Comparison of ENCODE assay signal across 1 cellular context in genomic region chr1:15501208-15502032, GRCh38.
TF ChIP-seq lines count a peak whose summit lies in the region.

No MANE protein-coding gene starts in this region.

TF ChIP-seq in HepG2, 621 proteins besides CTCF, POLR2A, EP300 and RAD21:
- TF ChIP-seq XRCC5 (optimal IDR thresholded peaks at IDR 0.05; ENCODE audit: low read length) (peak; percentile 19), ZNF333 (CRISPR knock-in tag; IDR thresholded peaks at IDR 0.05; ENCODE audit: borderline replicate concordance) (no peak), ZFYVE20 (CRISPR knock-in tag; IDR thresholded peaks at IDR 0.05; ENCODE audit: borderline replicate concordance, low read depth) (no peak), ZNF543 (CRISPR knock-in tag; IDR thresholded peaks at IDR 0.05) (no peak), RARA (CRISPR knock-in tag; IDR thresholded peaks at IDR 0.05) (no peak), RXRA (CRISPR knock-in tag; IDR thresholded peaks at IDR 0.05) (no peak), ZNF33B (CRISPR knock-in tag; IDR thresholded peaks at IDR 0.05) (no peak), STAG1 (CRISPR knock-in tag; IDR thresholded peaks at IDR 0.05) (peak; percentile 67), SMC3 (IDR thresholded peaks at IDR 0.05; ENCODE audit: low read length) (peak; percentile 74), CBX2 (IDR thresholded peaks at IDR 0.05; ENCODE audit: low read depth, low read length) (no peak), CBX2 (CRISPR knock-in tag; IDR thresholded peaks at IDR 0.05; ENCODE audit: low read depth) (no peak)
- TF ChIP-seq, protein P1, sequence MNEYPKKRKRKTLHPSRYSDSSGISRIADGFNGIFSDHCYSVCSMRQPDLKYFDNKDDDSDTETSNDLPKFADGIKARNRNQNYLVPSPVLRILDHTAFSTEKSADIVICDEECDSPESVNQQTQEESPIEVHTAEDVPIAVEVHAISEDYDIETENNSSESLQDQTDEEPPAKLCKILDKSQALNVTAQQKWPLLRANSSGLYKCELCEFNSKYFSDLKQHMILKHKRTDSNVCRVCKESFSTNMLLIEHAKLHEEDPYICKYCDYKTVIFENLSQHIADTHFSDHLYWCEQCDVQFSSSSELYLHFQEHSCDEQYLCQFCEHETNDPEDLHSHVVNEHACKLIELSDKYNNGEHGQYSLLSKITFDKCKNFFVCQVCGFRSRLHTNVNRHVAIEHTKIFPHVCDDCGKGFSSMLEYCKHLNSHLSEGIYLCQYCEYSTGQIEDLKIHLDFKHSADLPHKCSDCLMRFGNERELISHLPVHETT (CRISPR knock-in tag; conservative IDR thresholded peaks at IDR 0.05) = no peak
